ENCODE assay signal across 25 cellular contexts in genomic region chr21:25709684-25710265, GRCh38.
"Had no signal": no experiment of that assay in that cellular context is flagged by ENCODE, and none has a peak within 500 bp of the region (broad histone marks: within the 10 kb centered on the region; RNA-seq: fewer than 3 reads in every experiment).

No MANE protein-coding gene starts in this region.

- H3K4me1 ChIP-seq: colonic mucosa, foreskin keratinocyte, prostate gland, right lobe of liver, suprapubic skin had no signal

- H3K36me3 ChIP-seq: colonic mucosa, prostate gland, right lobe of liver had no signal

- H3K9me3 Mint-ChIP-seq: activated naive CD8-positive, alpha-beta T cell treated with anti-CD3 and anti-CD28 coated beads for 36 hours; activated T-cell treated with anti-CD3 and anti-CD28 coated beads, Interleukin-2, amount 50 U/mL, for 72 hours; brain; immature natural killer cell; nephron; stimulated activated naive CD8-positive, alpha-beta T cell treated with anti-CD3 and anti-CD28 coated beads, Interleukin-15, Interleukin-2, amounts not matched to agents 100 ng/mL and 50 ng/mL, for 24 hours; T-helper 1 cell treated with Interleukin-12 subunit alpha and Interleukin-12 subunit beta and Interleukin-4 antibody, amounts not matched to agents 30 μg/mL and 1 μg/mL, for 36 hours had no signal

- H3K27me3 Mint-ChIP-seq: activated naive CD8-positive, alpha-beta T cell treated with anti-CD3 and anti-CD28 coated beads for 36 hours; stimulated activated naive CD8-positive, alpha-beta T cell treated with anti-CD3 and anti-CD28 coated beads, Interleukin-15, Interleukin-2, amounts not matched to agents 100 ng/mL and 50 ng/mL, for 24 hours had no signal

- H3K4me2 ChIP-seq: smooth muscle cell had no signal

- DNase-seq: activated CD4-positive, alpha-beta T cell treated with anti-CD3 and anti-CD28 coated beads for 48 hours; activated CD8-positive, alpha-beta memory T cell treated with anti-CD3 and anti-CD28 coated beads, Interleukin-2, amount 50 U/mL, for 4 hours; activated CD8-positive, alpha-beta T cell treated with anti-CD3 and anti-CD28 coated beads, Interleukin-2, amount 10 ng/mL, durations not matched to agents 7 days and 5 days; activated gamma-delta T cell treated with Interleukin-2 at 50 U/mL for 16 hours; activated naive CD8-positive, alpha-beta T cell treated with anti-CD3 and anti-CD28 coated beads for 36 hours; activated T-cell treated with anti-CD3 and anti-CD28 coated beads, Interleukin-2, amount 50 U/mL, for 72 hours; amygdala; central memory CD4-positive, alpha-beta T cell; colonic mucosa; foreskin keratinocyte; glutamatergic neuron; hypothalamus; immature natural killer cell; occipital lobe; right lobe of liver; stimulated activated CD4-positive, alpha-beta T cell treated with anti-CD3 and anti-CD28 coated beads, Interleukin-4, amount 100 ng/mL, for 4 hours; stimulated activated CD8-positive, alpha-beta memory T cell treated with anti-CD3 and anti-CD28 coated beads, Interleukin-4, amount 100 ng/mL, for 48 hours; trophoblast cell had no signal

- H3K36me3 Mint-ChIP-seq: activated naive CD8-positive, alpha-beta T cell treated with anti-CD3 and anti-CD28 coated beads for 36 hours; immature natural killer cell had no signal

- H3K9me3 ChIP-seq: colonic mucosa, prostate gland, right lobe of liver, suprapubic skin had no signal

- H3K4me1 Mint-ChIP-seq: activated naive CD8-positive, alpha-beta T cell treated with anti-CD3 and anti-CD28 coated beads for 36 hours; brain; immature natural killer cell; nephron had no signal

- H3K4me3 ChIP-seq: colonic mucosa, prostate gland, right lobe of liver, smooth muscle cell, suprapubic skin had no signal

- H3K27me3 ChIP-seq: colonic mucosa, foreskin keratinocyte, right lobe of liver, suprapubic skin had no signal

- ATAC-seq: activated CD8-positive, alpha-beta T cell treated with anti-CD3 and anti-CD28 coated beads, Interleukin-2, amount 10 ng/mL, durations not matched to agents 7 days and 5 days; foreskin keratinocyte; right lobe of liver had no signal

- H3K27ac ChIP-seq: colonic mucosa, foreskin keratinocyte, prostate gland, right lobe of liver, suprapubic skin had no signal

- H3K4me3 Mint-ChIP-seq: activated CD8-positive, alpha-beta T cell treated with anti-CD3 and anti-CD28 coated beads, Interleukin-2, amount 10 ng/mL, durations not matched to agents 7 days and 5 days; activated naive CD8-positive, alpha-beta T cell treated with anti-CD3 and anti-CD28 coated beads for 36 hours; activated T-cell treated with anti-CD3 and anti-CD28 coated beads, Interleukin-2, amount 50 U/mL, for 72 hours; brain; immature natural killer cell; nephron; stimulated activated naive CD8-positive, alpha-beta T cell treated with anti-CD3 and anti-CD28 coated beads, Interleukin-15, Interleukin-2, amounts not matched to agents 100 ng/mL and 50 ng/mL, for 24 hours; T-helper 1 cell treated with Interleukin-12 subunit alpha and Interleukin-12 subunit beta and Interleukin-4 antibody, amounts not matched to agents 30 μg/mL and 1 μg/mL, for 36 hours had no signal

- H3K27ac Mint-ChIP-seq: activated CD8-positive, alpha-beta T cell treated with anti-CD3 and anti-CD28 coated beads, Interleukin-2, amount 10 ng/mL, durations not matched to agents 7 days and 5 days; activated naive CD8-positive, alpha-beta T cell treated with anti-CD3 and anti-CD28 coated beads for 36 hours; activated T-cell treated with anti-CD3 and anti-CD28 coated beads, Interleukin-2, amount 50 U/mL, for 72 hours; stimulated activated naive CD8-positive, alpha-beta T cell treated with anti-CD3 and anti-CD28 coated beads, Interleukin-15, Interleukin-2, amounts not matched to agents 100 ng/mL and 50 ng/mL, for 24 hours; T-helper 1 cell treated with Interleukin-12 subunit alpha and Interleukin-12 subunit beta and Interleukin-4 antibody, amounts not matched to agents 30 μg/mL and 1 μg/mL, for 36 hours had no signal
